16 cellular contexts compared by ENCODE assay signal in genomic region chr20:23640873-23641667, GRCh38. TPM values are rescaled to one million over a fixed set of nuclear protein-coding genes. Genes with fewer than 3 reads are reported as not detected.
"Had no signal": no experiment of that assay in that cellular context is flagged by ENCODE, and none has a peak within 500 bp of the region (broad histone marks: within the 10 kb centered on the region; RNA-seq: fewer than 3 reads in every experiment).

No MANE protein-coding gene starts in this region.

- H3K4me3 ChIP-seq: ovary, skin epidermis, stomach had no signal

- H3K36me3 ChIP-seq: ovary, stomach had no signal

- DNase-seq: activated CD4-positive, alpha-beta T cell treated with anti-CD3 and anti-CD28 coated beads, Interleukin-2, amount 50 U/mL, for 4 hours; activated effector memory CD4-positive, alpha-beta T cell treated with anti-CD3 and anti-CD28 coated beads, Interleukin-2, amount 50 U/mL, for 16 hours; activated naive CD8-positive, alpha-beta T cell treated with anti-CD3 and anti-CD28 coated beads for 36 hours; activated T-cell treated with anti-CD3 and anti-CD28 coated beads, Interleukin-2, amount 50 U/mL, for 1 hour; cerebellar nuclear complex; glutamatergic neuron; stomach had no signal

- H3K9me3 ChIP-seq: ovary, stomach had no signal

- H3K27me3 ChIP-seq: ovary had no signal

- ATAC-seq: activated CD4-positive, CD25-positive, alpha-beta regulatory T cell treated with anti-CD3 and anti-CD28 coated beads, Interleukin-2, amount 50 U/mL, for 24 hours had no signal

RNA-seq across cellular contexts. Expression of gene CST9, which starts 35.4 kb away (rescaled TPM):
- total RNA-seq: activated naive CD8-positive, alpha-beta T cell treated with anti-CD3 and anti-CD28 coated beads for 36 hours; dermis microvascular lymphatic vessel endothelial cell; ovary; renal cortical epithelial cell; stomach; T-helper 2 cell treated with Interferon-gamma antibody and Interleukin-4, amounts not matched to agents 100 ng/mL and 5 ng/mL, for 36 hours; urinary bladder had no signal
- polyA plus RNA-seq: neural cell, ovary, stomach, urinary bladder had no signal

RNA-seq across cellular contexts. Expression of gene CST4, which starts 47.8 kb away (rescaled TPM):
- total RNA-seq: activated naive CD8-positive, alpha-beta T cell treated with anti-CD3 and anti-CD28 coated beads for 36 hours; dermis microvascular lymphatic vessel endothelial cell; ovary; renal cortical epithelial cell; stomach; T-helper 2 cell treated with Interferon-gamma antibody and Interleukin-4, amounts not matched to agents 100 ng/mL and 5 ng/mL, for 36 hours; urinary bladder had no signal
- polyA plus RNA-seq: esophagus, neural cell, ovary, stomach, urinary bladder had no signal
